Comparison of ENCODE assay signal across 13 cellular contexts in the genomic region with DNA sequence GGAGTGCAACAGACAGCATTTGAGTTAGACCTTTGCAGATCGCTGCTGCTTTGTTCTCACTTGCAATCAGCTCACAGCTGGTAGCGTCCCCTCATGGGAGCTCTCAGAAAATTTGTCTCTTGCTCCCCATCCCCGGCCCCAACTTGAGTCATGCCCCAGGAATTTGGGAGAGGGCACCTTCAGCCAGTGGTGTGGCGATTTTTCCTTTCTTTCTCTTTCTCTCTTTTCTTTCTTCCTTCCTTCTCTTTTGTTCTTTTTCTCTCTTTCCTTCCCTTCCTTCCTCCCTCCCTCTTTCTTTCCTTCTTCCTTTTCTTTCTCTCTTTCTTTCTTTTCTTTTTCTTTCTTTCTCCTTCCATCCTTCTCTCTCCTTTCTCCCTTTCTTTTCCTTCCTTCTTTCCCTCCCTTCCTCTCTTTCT. TPM values are rescaled to one million over a fixed set of nuclear protein-coding genes. Genes with fewer than 3 reads are reported as not detected.
A peak's percentile ranks its signal among the peaks of the same experiment; 100 is the strongest.
DNase-seq lines count a peak whose midpoint lies in the region; ATAC-seq and TF ChIP-seq lines count a peak whose summit lies in the region.
"Had no signal": no experiment of that assay in that cellular context is flagged by ENCODE, and none has a peak within 500 bp of the region (broad histone marks: within the 10 kb centered on the region; RNA-seq: fewer than 3 reads in every experiment).

No MANE protein-coding gene starts in this region.

- H3K4me1 ChIP-seq in A673 (ENCODE audit: insufficient read depth, low read length, poor library complexity, severe bottlenecking) = peaks cover 46% of the 10 kb centered on the region
- peaks cover 40% of the 10 kb centered on the region for H3K4me1 ChIP-seq in muscle layer of colon (ENCODE audit: insufficient read depth, low read length)

- H3K27ac ChIP-seq in A673 (ENCODE audit: low read depth, low read length, poor library complexity, severe bottlenecking) = no peak overlapping the region
- peak overlapping the region; percentile 79 for H3K27ac ChIP-seq in muscle layer of colon (ENCODE audit: low read depth, low read length)

- no peak overlapping the region for H3K4me3 ChIP-seq in A673 (ENCODE audit: low read depth, low read length, poor library complexity, severe bottlenecking)
- H3K4me3 ChIP-seq in MG63 = no peak overlapping the region
- peak overlapping the region in 1 of 2 donors; percentile 46 for H3K4me3 ChIP-seq in muscle layer of colon (ENCODE audit: low read depth in 1 of 2, low read length in 2 of 2)
- H3K4me3 ChIP-seq: GM12878, lung had no signal

- no peak overlapping the region for H3K9ac ChIP-seq in muscle layer of colon (ENCODE audit: low read length)

- H3K27me3 ChIP-seq in A673 (replicated peaks; ENCODE audit: insufficient read depth, low read depth, low read length, poor library complexity) = no peaks in the 10 kb centered on the region
- H3K27me3 ChIP-seq in MG63 = no peaks in the 10 kb centered on the region
- H3K27me3 ChIP-seq in muscle layer of colon (ENCODE audit: control insufficient read depth in 1 of 2, insufficient read depth in 2 of 2, low read length in 2 of 2) = no peaks in the 10 kb centered on the region

- 0 out of 2 replicates have a peak, but pooled peaks have one; percentile 14 for TF ChIP-seq CTCF in A673 (conservative IDR thresholded peaks at IDR 0.05; ENCODE audit: low read depth, low read length)

- H3K9me3 ChIP-seq in A673 (ENCODE audit: low read depth, low read length, poor library complexity, severe bottlenecking) = no peaks in the 10 kb centered on the region
- no peaks in the 10 kb centered on the region for H3K9me3 ChIP-seq in MG63
- H3K9me3 ChIP-seq in muscle layer of colon (ENCODE audit: low read length) = no peaks in the 10 kb centered on the region

- CTCF ChIA-PET in A673 (lab: Charles Lee) (no interaction called here), HEK293T (lab: Yijun Ruan, JAX) (no interaction called here)

- intact Hi-C loops in A673 (cut with micrococcal nuclease; ENCODE audit: unreplicated experiment) = no loop called here

- ATAC-seq in HG03095 (IDR thresholded peaks at IDR 0.05; ENCODE audit: unreplicated experiment) = no peak
- ATAC-seq: GM12878; stimulated activated naive B cell treated with anti-CD40 and anti-IgM and Interleukin-4, amounts not matched to agents 10 μg/mL and 1 μg/mL and 100 μg/mL, for 72 hours had no signal

- BruUV-seq in A673 (replicated peaks; lab: Mats Ljungman, UMichigan) = no TSS peak

- POLR2A ChIA-PET in A673 (lab: Charles Lee; ENCODE audit: low non-redundant PET) (interaction anchor here (0.6 kb wide), 1 partner anchor 267 kb away, joined by 4 read pairs; no protein-coding TSS in a partner anchor), HEK293T (lab: Yijun Ruan, JAX) (interaction anchor here (0.6 to 0.8 kb wide), 2 partner anchors 8 to 15 kb away, joined by 3 to 4 read pairs; no protein-coding TSS in a partner anchor)

- no peaks in the 10 kb centered on the region for H3K36me3 ChIP-seq in A673 (ENCODE audit: insufficient read depth, low read length, poor library complexity, severe bottlenecking)
- H3K36me3 ChIP-seq in MG63 = no peaks in the 10 kb centered on the region
- no peaks in the 10 kb centered on the region for H3K36me3 ChIP-seq in muscle layer of colon (ENCODE audit: insufficient read depth, low read length)

- DNase-seq in A673 (ENCODE audit: low spot score) (peak; percentile 81), MG63 (peak; percentile 72), dermis blood vessel endothelial cell (peak; percentile 24), HEK293T (ENCODE audit: extremely low spot score) (no peak), SKM-1 treated with dmso at 0.1 percent for 144 hours (lab: John Stamatoyannopoulos, UW; ENCODE audit: unreplicated experiment) (no peak), NCI-H2227 treated with DMSO at 0.1 percent for 48 hours (lab: John Stamatoyannopoulos, UW) (no peak)
- DNase-seq: NCI-H2171; stimulated activated naive B cell treated with anti-CD40 and anti-IgM and Interleukin-4, amounts not matched to agents 10 μg/mL and 1 μg/mL and 100 μg/mL, for 72 hours; T-helper 1 cell had no signal

TF ChIP-seq in HEK293T, 16 proteins besides CTCF, POLR2A, EP300 and RAD21:
- no peak for TF ChIP-seq CTBP1 (IDR thresholded peaks at IDR 0.05; ENCODE audit: borderline replicate concordance)
- TF ChIP-seq SP1 (IDR thresholded peaks at IDR 0.05) = no peak
- no peak for TF ChIP-seq LEF1 (IDR thresholded peaks at IDR 0.05; ENCODE audit: borderline replicate concordance)
- TF ChIP-seq L3MBTL2 (conservative IDR thresholded peaks at IDR 0.05) = no peak
- TF ChIP-seq FOXM1 (IDR thresholded peaks at IDR 0.05; ENCODE audit: borderline replicate concordance) = no peak
- TF ChIP-seq SUZ12 (IDR thresholded peaks at IDR 0.05) = no peak
- TF ChIP-seq ZNF384 (IDR thresholded peaks at IDR 0.05) = no peak
- TF ChIP-seq, protein P1, sequence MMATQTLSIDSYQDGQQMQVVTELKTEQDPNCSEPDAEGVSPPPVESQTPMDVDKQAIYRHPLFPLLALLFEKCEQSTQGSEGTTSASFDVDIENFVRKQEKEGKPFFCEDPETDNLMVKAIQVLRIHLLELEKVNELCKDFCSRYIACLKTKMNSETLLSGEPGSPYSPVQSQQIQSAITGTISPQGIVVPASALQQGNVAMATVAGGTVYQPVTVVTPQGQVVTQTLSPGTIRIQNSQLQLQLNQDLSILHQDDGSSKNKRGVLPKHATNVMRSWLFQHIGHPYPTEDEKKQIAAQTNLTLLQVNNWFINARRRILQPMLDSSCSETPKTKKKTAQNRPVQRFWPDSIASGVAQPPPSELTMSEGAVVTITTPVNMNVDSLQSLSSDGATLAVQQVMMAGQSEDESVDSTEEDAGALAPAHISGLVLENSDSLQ (IDR thresholded peaks at IDR 0.05) = no peak
- no peak for TF ChIP-seq ARNT (IDR thresholded peaks at IDR 0.05)
- no peak for TF ChIP-seq HDGF (IDR thresholded peaks at IDR 0.05; ENCODE audit: borderline replicate concordance)
- TF ChIP-seq ELF4 (IDR thresholded peaks at IDR 0.05) = no peak
- no peak for TF ChIP-seq FOXK2 (IDR thresholded peaks at IDR 0.05)
- no peak for TF ChIP-seq FOXA1 (IDR thresholded peaks at IDR 0.05)
- no peak for TF ChIP-seq TARDBP (IDR thresholded peaks at IDR 0.05)
- TF ChIP-seq BHLHE40 (IDR thresholded peaks at IDR 0.05; ENCODE audit: borderline replicate concordance) = no peak
- no peak for TF ChIP-seq NFRKB (IDR thresholded peaks at IDR 0.05)
TF ChIP-seq in HEK293T: peak in this region for 0.

RNA-seq across cellular contexts. Expression of gene MAP1LC3B2, which starts 34.2 kb away (rescaled TPM):
- total RNA-seq in A673 (2021) (1.7 and 3.9 TPM in 2 replicates), dermis blood vessel endothelial cell (0.19 TPM in 1 of 2 replicates, not detected in the other)
- 0.26 TPM in 1 of 2 replicates, not detected in the other for total RNA-seq in MG63 (2014; rRNA removed; shearing (Covaris generic); ENCODE audit: low replicate concordance)
- total RNA-seq: GM12878 had no signal

Comparison
In these comparisons a context has a peak if more than half of its experiments do, and no peak if none do; other contexts are left out.
1. DNase-seq: peak in A673 (single experiment), MG63 (single experiment) and dermis blood vessel endothelial cell (single experiment); none in HEK293T (single experiment), SKM-1 treated with dmso at 0.1 percent for 144 hours (single experiment) and NCI-H2227 treated with DMSO at 0.1 percent for 48 hours (single experiment).